11 cellular contexts compared by ENCODE assay signal in genomic region chr18:10442551-10442971, GRCh38. TPM values are rescaled to one million over a fixed set of nuclear protein-coding genes. Genes with fewer than 3 reads are reported as not detected.
DNase-seq lines count a peak whose midpoint lies in the region; ATAC-seq and TF ChIP-seq lines count a peak whose summit lies in the region.
"Had no signal": no experiment of that assay in that cellular context is flagged by ENCODE, and none has a peak within 500 bp of the region (broad histone marks: within the 10 kb centered on the region; RNA-seq: fewer than 3 reads in every experiment).

No MANE protein-coding gene starts in this region.

- H3K4ac ChIP-seq in mesenchymal stem cell (ENCODE audit: low read depth in 1 of 2, low read length in 2 of 2): no peak overlapping the region

- no peak overlapping the region for H3K14ac ChIP-seq in mesenchymal stem cell (ENCODE audit: low read length in 2 of 2)

- TF ChIP-seq RAD21 in liver (IDR thresholded peaks at IDR 0.05): peak; percentile 40 to 44

- H3K9me3 ChIP-seq in liver (ENCODE audit: control insufficient read depth in 4 of 4, low read length in 3 of 4) (no peaks in the 10 kb centered on the region), right lobe of liver (no peaks in the 10 kb centered on the region), esophagus muscularis mucosa (no peaks in the 10 kb centered on the region), mesenchymal stem cell (ENCODE audit: control insufficient read depth, low read length) (no peaks in the 10 kb centered on the region)
- H3K9me3 ChIP-seq: A549 had no signal

- intact Hi-C loops in right lobe of liver (cut with DNase I) (no loop called here), esophagus muscularis mucosa (cut with DNase I) (no loop called here)

- no peak for TF ChIP-seq CTCF in liver (IDR thresholded peaks at IDR 0.05; ENCODE audit: low read depth, low read length, missing input control)
- no peak for TF ChIP-seq CTCF in right lobe of liver (IDR thresholded peaks at IDR 0.05)
- TF ChIP-seq CTCF in esophagus muscularis mucosa (IDR thresholded peaks at IDR 0.05): no peak

- H3K79me1 ChIP-seq in mesenchymal stem cell (replicated peaks; ENCODE audit: low read length, poor library complexity, severe bottlenecking): no peaks in the 10 kb centered on the region

- no peak overlapping the region for H2AK5ac ChIP-seq in mesenchymal stem cell (ENCODE audit: low read length, severe bottlenecking)

- TF ChIP-seq POLR2A in right lobe of liver (IDR thresholded peaks at IDR 0.05) (no peak), esophagus muscularis mucosa (IDR thresholded peaks at IDR 0.05; ENCODE audit: low read depth) (no peak)

- no peak overlapping the region for H2BK15ac ChIP-seq in mesenchymal stem cell (ENCODE audit: low read depth, poor library complexity, severe bottlenecking)

- no peak overlapping the region for H4K91ac ChIP-seq in mesenchymal stem cell (ENCODE audit: low read length)

- H4K8ac ChIP-seq in mesenchymal stem cell (ENCODE audit: low read length): no peak overlapping the region

- no peak for ATAC-seq in right lobe of liver
- no peak for ATAC-seq in HG02759 (IDR thresholded peaks at IDR 0.05; ENCODE audit: unreplicated experiment)
- ATAC-seq: A549 had no signal

- H3K9ac ChIP-seq in liver (ENCODE audit: low read depth in 1 of 2, low read length in 2 of 2) (no peak overlapping the region), mesenchymal stem cell (ENCODE audit: low read length) (no peak overlapping the region)

- no peak for TF ChIP-seq EP300 in esophagus muscularis mucosa (IDR thresholded peaks at IDR 0.05)

- no peak overlapping the region for H2BK12ac ChIP-seq in mesenchymal stem cell (ENCODE audit: low read length in 2 of 2)

- H3K27ac ChIP-seq in liver (ENCODE audit: low read depth in 1 of 2, low read length in 2 of 2) (no peak overlapping the region), right lobe of liver (no peak overlapping the region), esophagus muscularis mucosa (replicated peaks in 1 of 4) (no peak overlapping the region), mesenchymal stem cell (ENCODE audit: low read length, poor library complexity, severe bottlenecking) (no peak overlapping the region)
- H3K27ac ChIP-seq: A549 had no signal

- H2BK5ac ChIP-seq in mesenchymal stem cell (ENCODE audit: low read depth, low read length, poor library complexity, severe bottlenecking): no peak overlapping the region

- H3K4me2 ChIP-seq in mesenchymal stem cell (ENCODE audit: low read length, poor library complexity, severe bottlenecking): no peak overlapping the region
- H3K4me2 ChIP-seq: A549 had no signal

- H2BK120ac ChIP-seq in mesenchymal stem cell (ENCODE audit: low read depth, low read length): no peak overlapping the region

- WGBS in liver: 78% methylated on average over 4 of the region's 4 CpGs
- WGBS in right lobe of liver (ENCODE audit: insufficient coverage, low coverage, low lambda C conversion rate, missing lambda C conversion rate): 64% methylated on average over 4 of the region's 4 CpGs
- 93% methylated on average over 3 of the region's 4 CpGs for WGBS in esophagus muscularis mucosa
- 90% methylated on average over 4 of the region's 4 CpGs for WGBS in mesenchymal stem cell

- H3K18ac ChIP-seq in mesenchymal stem cell (ENCODE audit: low read depth in 1 of 2, low read length in 2 of 2): no peak overlapping the region

- H3K36me3 ChIP-seq in liver (ENCODE audit: control insufficient read depth in 4 of 4, insufficient read depth in 3 of 4, low read depth in 1 of 4, low read length in 3 of 4): no peaks in the 10 kb centered on the region
- H3K36me3 ChIP-seq in right lobe of liver: no peaks in the 10 kb centered on the region
- H3K36me3 ChIP-seq in esophagus muscularis mucosa: no peaks in the 10 kb centered on the region
- no peaks in the 10 kb centered on the region for H3K36me3 ChIP-seq in mesenchymal stem cell (ENCODE audit: control insufficient read depth in 1 of 2, insufficient read depth in 2 of 2, low read depth in 1 of 2, low read length in 2 of 2)

- H3K4me1 ChIP-seq in liver (ENCODE audit: control insufficient read depth in 4 of 4, insufficient read depth in 4 of 4, low read length in 3 of 4) (no peaks in the 10 kb centered on the region), right lobe of liver (no peaks in the 10 kb centered on the region), esophagus muscularis mucosa (no peaks in the 10 kb centered on the region), mesenchymal stem cell (ENCODE audit: control insufficient read depth, insufficient read depth, low read depth, low read length) (no peaks in the 10 kb centered on the region)
- H3K4me1 ChIP-seq: A549 had no signal

- H3K23ac ChIP-seq in mesenchymal stem cell (ENCODE audit: low read length in 2 of 2): no peak overlapping the region

- H2AFZ ChIP-seq in mesenchymal stem cell (ENCODE audit: low read depth, low read length): no peak overlapping the region

- DNase-seq in right lobe of liver: no peak
- DNase-seq in esophagus muscularis mucosa (ENCODE audit: extremely low spot score): peak; percentile 78
- DNase-seq in mesenchymal stem cell: peak; percentile 19
- DNase-seq in activated CD8-positive, alpha-beta memory T cell treated with anti-CD3 and anti-CD28 coated beads, Interleukin-2, amount 50 U/mL, for 48 hours: no peak
- DNase-seq in AG20443 (ENCODE audit: low spot score): no peak
- DNase-seq in NCI-H1694 (lab: John Stamatoyannopoulos, UW): no peak
- DNase-seq: activated naive CD4-positive, alpha-beta T cell treated with anti-CD3 and anti-CD28 coated beads for 36 hours; NCI-H187 treated with DMSO at 0.1 percent for 48 hours had no signal

- peaks cover 0 to 8% (median under 1%) of the 10 kb centered on the region in 4 donors for H3K27me3 ChIP-seq in liver (ENCODE audit: control insufficient read depth in 4 of 4, insufficient read depth in 4 of 4, low read length in 3 of 4)
- no peaks in the 10 kb centered on the region for H3K27me3 ChIP-seq in right lobe of liver
- H3K27me3 ChIP-seq in esophagus muscularis mucosa: peaks cover 0 to 11% (median 0%) of the 10 kb centered on the region in 4 donors
- H3K27me3 ChIP-seq in mesenchymal stem cell (ENCODE audit: control insufficient read depth in 1 of 2, insufficient read depth in 1 of 2, low read length in 2 of 2): peaks cover 25 to 60% of the 10 kb centered on the region in 2 experiments

- no peak overlapping the region for H3K4me3 ChIP-seq in liver (ENCODE audit: low read depth in 1 of 3, low read length in 3 of 3)
- no peak overlapping the region for H3K4me3 ChIP-seq in right lobe of liver
- no peak overlapping the region for H3K4me3 ChIP-seq in esophagus muscularis mucosa
- H3K4me3 ChIP-seq in mesenchymal stem cell (ENCODE audit: insufficient read depth in 1 of 2, low read depth in 1 of 2, low read length in 2 of 2): no peak overlapping the region
- H3K4me3 ChIP-seq: A549 had no signal

TF ChIP-seq in liver, 16 proteins besides CTCF, POLR2A, EP300 and RAD21:
- TF ChIP-seq GABPA (IDR thresholded peaks at IDR 0.05 in 1 of 2, conservative IDR thresholded peaks at IDR 0.05 in 1 of 2): no peak
- TF ChIP-seq TAF1 (conservative IDR thresholded peaks at IDR 0.05): no peak
- no peak for TF ChIP-seq JUND (IDR thresholded peaks at IDR 0.05)
- TF ChIP-seq HNF4G (IDR thresholded peaks at IDR 0.05): no peak
- TF ChIP-seq EGR1 (IDR thresholded peaks at IDR 0.05; ENCODE audit: low read depth in 2 of 2): no peak
- no peak for TF ChIP-seq SP1 (IDR thresholded peaks at IDR 0.05)
- TF ChIP-seq FOXA2 (IDR thresholded peaks at IDR 0.05): no peak
- no peak for TF ChIP-seq YY1 (IDR thresholded peaks at IDR 0.05)
- no peak for TF ChIP-seq FOXA1 (IDR thresholded peaks at IDR 0.05)
- no peak for TF ChIP-seq HNF4A (conservative IDR thresholded peaks at IDR 0.05)
- TF ChIP-seq MAX (IDR thresholded peaks at IDR 0.05): no peak
- no peak for TF ChIP-seq REST (IDR thresholded peaks at IDR 0.05)

RNA-seq across cellular contexts. Expression of gene APCDD1, which starts 11.9 kb away (rescaled TPM):
- total RNA-seq in liver: 1 to 10 TPM in 1 of 2 donors, under 1 TPM in 1; 0.89 to 2.8 TPM
- polyA plus RNA-seq in liver: 1 to 10 TPM in 1 of 2 donors, under 1 TPM in 1; 0.51 to 2.1 TPM
- total RNA-seq in right lobe of liver: 1 to 10 TPM in 2 of 6 experiments, under 1 TPM in 4; 0.42 to 2.7 (median 0.71) TPM
- total RNA-seq in esophagus muscularis mucosa: 10 to 100 TPM; 30.7 to 51.8 (median 43.4) TPM
- 19.1 TPM for polyA plus RNA-seq in mesenchymal stem cell (2013, experiment 1 of 2)
- polyA plus RNA-seq in mesenchymal stem cell (2013, experiment 2 of 2): 20.6 TPM
- total RNA-seq: activated naive CD4-positive, alpha-beta T cell treated with anti-CD3 and anti-CD28 coated beads for 36 hours had no signal
- polyA plus RNA-seq: A549 had no signal

Comparison
In these comparisons a context has a peak if more than half of its experiments do, and no peak if none do; other contexts are left out.
1. DNase-seq: peak in esophagus muscularis mucosa (single experiment) and mesenchymal stem cell (single experiment); none in right lobe of liver (0 of 3), activated CD8-positive, alpha-beta memory T cell treated with anti-CD3 and anti-CD28 coated beads, Interleukin-2, amount 50 U/mL, for 48 hours (single experiment), AG20443 (single experiment) and NCI-H1694 (single experiment).
2. RNA of gene APCDD1, which starts 11.9 kb away (total RNA-seq): 30.7 to 51.8 TPM in esophagus muscularis mucosa; 0.89 to 2.8 TPM in liver and 0.42 to 2.7 TPM in right lobe of liver; every median in the first group is over 4 times any median in the second.